11 cellular contexts compared by ENCODE assay signal in genomic region chr6:159104931-159105330, GRCh38.
DNase-seq lines count a peak whose midpoint lies in the region; ATAC-seq and TF ChIP-seq lines count a peak whose summit lies in the region.
"Had no signal": no experiment of that assay in that cellular context is flagged by ENCODE, and none has a peak within 500 bp of the region (broad histone marks: within the 10 kb centered on the region; RNA-seq: fewer than 3 reads in every experiment).

No MANE protein-coding gene starts in this region.

- peak overlapping the region; percentile 77 for H3K4me3 Mint-ChIP-seq in activated CD4-positive, alpha-beta T cell treated with anti-CD3 and anti-CD28 coated beads, Interleukin-2, amount 10 ng/mL, durations not matched to agents 24 days and 14 days
- peak overlapping the region; percentile 70 for H3K4me3 Mint-ChIP-seq in activated naive CD8-positive, alpha-beta T cell treated with anti-CD3 and anti-CD28 coated beads, Interleukin-2, amount 10 ng/mL, durations not matched to agents 7 days and 5 days
- H3K4me3 Mint-ChIP-seq in stimulated activated memory B cell treated with anti-CD40 and anti-IgM and Interleukin-4, amounts not matched to agents 10 μg/mL and 1 μg/mL and 100 μg/mL, for 72 hours: peak overlapping the region; percentile 65

- H3K9me3 Mint-ChIP-seq in activated CD4-positive, alpha-beta T cell treated with anti-CD3 and anti-CD28 coated beads, Interleukin-2, amount 10 ng/mL, durations not matched to agents 24 days and 14 days: no peaks in the 10 kb centered on the region
- no peaks in the 10 kb centered on the region for H3K9me3 Mint-ChIP-seq in activated naive CD8-positive, alpha-beta T cell treated with anti-CD3 and anti-CD28 coated beads, Interleukin-2, amount 10 ng/mL, durations not matched to agents 7 days and 5 days
- no peaks in the 10 kb centered on the region for H3K9me3 Mint-ChIP-seq in stimulated activated memory B cell treated with anti-CD40 and anti-IgM and Interleukin-4, amounts not matched to agents 10 μg/mL and 1 μg/mL and 100 μg/mL, for 72 hours

- no peaks in the 10 kb centered on the region for H3K79me2 ChIP-seq in Karpas-422 (ENCODE audit: low read length)

- peak overlapping the region; percentile 68 for H3K4me2 ChIP-seq in Karpas-422 (ENCODE audit: low read depth, low read length, poor library complexity, severe bottlenecking)

- H3K36me3 ChIP-seq in Karpas-422 (ENCODE audit: insufficient read depth, low read length): no peaks in the 10 kb centered on the region
- H3K36me3 ChIP-seq in esophagus muscularis mucosa: no peaks in the 10 kb centered on the region

- no peaks in the 10 kb centered on the region for H3K9me2 ChIP-seq in Karpas-422 (replicated peaks; ENCODE audit: insufficient read depth, low read length)

- H3K9ac ChIP-seq in Karpas-422 (ENCODE audit: low read length): peak overlapping the region; percentile 63

- H3K4me3 ChIP-seq in Karpas-422 (ENCODE audit: low read length): peak overlapping the region; percentile 32; the same call in 1 of the 2 replicates
- no peak overlapping the region for H3K4me3 ChIP-seq in esophagus muscularis mucosa

- TF ChIP-seq EP300 in esophagus muscularis mucosa (IDR thresholded peaks at IDR 0.05): no peak

- no peak for TF ChIP-seq POLR2A in esophagus muscularis mucosa (IDR thresholded peaks at IDR 0.05; ENCODE audit: low read depth)

- peak; percentile 12 for ATAC-seq in activated naive CD8-positive, alpha-beta T cell treated with anti-CD3 and anti-CD28 coated beads, Interleukin-2, amount 10 ng/mL, durations not matched to agents 7 days and 5 days (ENCODE audit: low read depth)
- ATAC-seq in stimulated activated memory B cell treated with anti-CD40 and anti-IgM and Interleukin-4, amounts not matched to agents 10 μg/mL and 1 μg/mL and 100 μg/mL, for 72 hours: peak; percentile 81
- ATAC-seq in HG03520 (IDR thresholded peaks at IDR 0.05; ENCODE audit: unreplicated experiment): no peak
- no peak for ATAC-seq in HG02970 (IDR thresholded peaks at IDR 0.05; ENCODE audit: low FRiP score, unreplicated experiment)

- peak overlapping the region; percentile 85 for H3K27ac Mint-ChIP-seq in activated CD4-positive, alpha-beta T cell treated with anti-CD3 and anti-CD28 coated beads, Interleukin-2, amount 10 ng/mL, durations not matched to agents 24 days and 14 days
- H3K27ac Mint-ChIP-seq in activated naive CD8-positive, alpha-beta T cell treated with anti-CD3 and anti-CD28 coated beads, Interleukin-2, amount 10 ng/mL, durations not matched to agents 7 days and 5 days: peak overlapping the region; percentile 91
- H3K27ac Mint-ChIP-seq in stimulated activated memory B cell treated with anti-CD40 and anti-IgM and Interleukin-4, amounts not matched to agents 10 μg/mL and 1 μg/mL and 100 μg/mL, for 72 hours: peak overlapping the region; percentile 92

- no peaks in the 10 kb centered on the region for H4K20me1 ChIP-seq in Karpas-422 (ENCODE audit: insufficient read depth, low read depth, low read length)

- no peaks in the 10 kb centered on the region for H3K9me3 ChIP-seq in Karpas-422 (ENCODE audit: low read length)
- no peaks in the 10 kb centered on the region for H3K9me3 ChIP-seq in esophagus muscularis mucosa

- H3K27ac ChIP-seq in Karpas-422 (ENCODE audit: low read length): peak overlapping the region; percentile 98
- H3K27ac ChIP-seq in esophagus muscularis mucosa (replicated peaks in 1 of 4): no peak overlapping the region
- H3K27ac ChIP-seq: VCaP had no signal

- intact Hi-C loops in activated CD4-positive, alpha-beta T cell treated with anti-CD3 and anti-CD28 coated beads, Interleukin-2, amount 10 ng/mL, durations not matched to agents 24 days and 14 days (cut with micrococcal nuclease): loop anchor here (1.0 to 10.0 kb wide), 5 partner anchors 29 to 380 kb away; no protein-coding TSS in a partner anchor
- intact Hi-C loops in esophagus muscularis mucosa (cut with DNase I): loop anchor here (1.0 kb wide), 1 partner anchor 62 kb away; no protein-coding TSS in a partner anchor

- no peaks in the 10 kb centered on the region for H3K27me3 Mint-ChIP-seq in activated CD4-positive, alpha-beta T cell treated with anti-CD3 and anti-CD28 coated beads, Interleukin-2, amount 10 ng/mL, durations not matched to agents 24 days and 14 days
- no peaks in the 10 kb centered on the region for H3K27me3 Mint-ChIP-seq in activated naive CD8-positive, alpha-beta T cell treated with anti-CD3 and anti-CD28 coated beads, Interleukin-2, amount 10 ng/mL, durations not matched to agents 7 days and 5 days
- no peaks in the 10 kb centered on the region for H3K27me3 Mint-ChIP-seq in stimulated activated memory B cell treated with anti-CD40 and anti-IgM and Interleukin-4, amounts not matched to agents 10 μg/mL and 1 μg/mL and 100 μg/mL, for 72 hours

- DNase-seq in activated CD4-positive, alpha-beta T cell treated with anti-CD3 and anti-CD28 coated beads, Interleukin-2, amount 10 ng/mL, durations not matched to agents 24 days and 14 days: no peak
- DNase-seq in activated CD4-positive, alpha-beta T cell treated with anti-CD3 and anti-CD28 coated beads, Interleukin-2, amount 50 U/mL, for 4 hours: no peak
- DNase-seq in Karpas-422: peak; percentile 90
- DNase-seq in activated naive CD8-positive, alpha-beta T cell treated with anti-CD3 and anti-CD28 coated beads, Interleukin-2, amount 10 ng/mL, durations not matched to agents 7 days and 5 days: peak; percentile 47
- no peak for DNase-seq in esophagus muscularis mucosa (ENCODE audit: extremely low spot score)
- DNase-seq: left ventricle myocardium superior, retina had no signal

- TF ChIP-seq CTCF in esophagus muscularis mucosa (IDR thresholded peaks at IDR 0.05): no peak

- WGBS in esophagus muscularis mucosa: 93% methylated on average over 5 of the region's 5 CpGs

- H3K27me3 ChIP-seq in Karpas-422 (ENCODE audit: low read length) (no peaks in the 10 kb centered on the region), esophagus muscularis mucosa (peaks cover 0 to 12% (median 0%) of the 10 kb centered on the region in 4 donors)

- H3K4me1 Mint-ChIP-seq in activated CD4-positive, alpha-beta T cell treated with anti-CD3 and anti-CD28 coated beads, Interleukin-2, amount 10 ng/mL, durations not matched to agents 24 days and 14 days: peaks cover 70% of the 10 kb centered on the region
- H3K4me1 Mint-ChIP-seq in activated naive CD8-positive, alpha-beta T cell treated with anti-CD3 and anti-CD28 coated beads, Interleukin-2, amount 10 ng/mL, durations not matched to agents 7 days and 5 days: peaks cover 59% of the 10 kb centered on the region
- H3K4me1 Mint-ChIP-seq in stimulated activated memory B cell treated with anti-CD40 and anti-IgM and Interleukin-4, amounts not matched to agents 10 μg/mL and 1 μg/mL and 100 μg/mL, for 72 hours: peaks cover 86% of the 10 kb centered on the region

- POLR2A ChIA-PET in activated naive CD8-positive, alpha-beta T cell treated with anti-CD3 and anti-CD28 coated beads, Interleukin-2, amount 10 ng/mL, durations not matched to agents 7 days and 5 days (lab: Charles Lee): interaction anchor here (1.4 to 8.1 kb wide), 5 partner anchors 10 to 96 kb away, joined by 5 to 245 read pairs (median 6); partner anchors contain the start of gene TAGAP

- H3K4me1 ChIP-seq in Karpas-422 (ENCODE audit: low read length): peaks cover 58% of the 10 kb centered on the region
- H3K4me1 ChIP-seq in esophagus muscularis mucosa: peaks cover 7 to 19% (median 14%) of the 10 kb centered on the region in 4 donors

- peak overlapping the region; percentile 55 for H2AFZ ChIP-seq in Karpas-422 (ENCODE audit: low read length)

- H3K36me3 Mint-ChIP-seq in activated CD4-positive, alpha-beta T cell treated with anti-CD3 and anti-CD28 coated beads, Interleukin-2, amount 10 ng/mL, durations not matched to agents 24 days and 14 days (ENCODE audit: low read depth): no peaks in the 10 kb centered on the region
- H3K36me3 Mint-ChIP-seq in activated naive CD8-positive, alpha-beta T cell treated with anti-CD3 and anti-CD28 coated beads, Interleukin-2, amount 10 ng/mL, durations not matched to agents 7 days and 5 days: peaks cover 2% of the 10 kb centered on the region
- no peaks in the 10 kb centered on the region for H3K36me3 Mint-ChIP-seq in stimulated activated memory B cell treated with anti-CD40 and anti-IgM and Interleukin-4, amounts not matched to agents 10 μg/mL and 1 μg/mL and 100 μg/mL, for 72 hours

Comparison
In these comparisons a context has a peak if more than half of its experiments do, and no peak if none do; other contexts are left out.
1. DNase-seq: peak in Karpas-422 (single experiment) and activated naive CD8-positive, alpha-beta T cell treated with anti-CD3 and anti-CD28 coated beads, Interleukin-2, amount 10 ng/mL, durations not matched to agents 7 days and 5 days (single experiment); none in activated CD4-positive, alpha-beta T cell treated with anti-CD3 and anti-CD28 coated beads, Interleukin-2, amount 10 ng/mL, durations not matched to agents 24 days and 14 days (single experiment), activated CD4-positive, alpha-beta T cell treated with anti-CD3 and anti-CD28 coated beads, Interleukin-2, amount 50 U/mL, for 4 hours (0 of 2) and esophagus muscularis mucosa (single experiment).
2. ATAC-seq: peak in activated naive CD8-positive, alpha-beta T cell treated with anti-CD3 and anti-CD28 coated beads, Interleukin-2, amount 10 ng/mL, durations not matched to agents 7 days and 5 days (single experiment) and stimulated activated memory B cell treated with anti-CD40 and anti-IgM and Interleukin-4, amounts not matched to agents 10 μg/mL and 1 μg/mL and 100 μg/mL, for 72 hours (single experiment); none in HG03520 (single experiment) and HG02970 (single experiment).
3. Peak in every context shown above with its lines, with median percentiles within 50 percentile points of each other: H3K27ac Mint-ChIP-seq and H3K4me3 Mint-ChIP-seq.